Comparison of ENCODE assay signal across 8 cellular contexts in genomic region chr4:37803348-37803973, GRCh38. TPM values are rescaled to one million over a fixed set of nuclear protein-coding genes. Genes with fewer than 3 reads are reported as not detected.
DNase-seq lines count a peak whose midpoint lies in the region; ATAC-seq, FAIRE-seq and TF ChIP-seq lines count a peak whose summit lies in the region.

No MANE protein-coding gene starts in this region.

- no peaks in the 10 kb centered on the region for H3K36me3 Mint-ChIP-seq in activated T-cell treated with anti-CD3 and anti-CD28 coated beads, Interleukin-2, amount 50 U/mL, for 24 hours (ENCODE audit: low read depth)

- H3K4me1 Mint-ChIP-seq in activated T-cell treated with anti-CD3 and anti-CD28 coated beads, Interleukin-2, amount 50 U/mL, for 24 hours (ENCODE audit: low read depth), result no peaks in the 10 kb centered on the region

- no peaks in the 10 kb centered on the region for H3K27me3 ChIP-seq in ascending aorta
- no peaks in the 10 kb centered on the region for H3K27me3 ChIP-seq in keratinocyte (ENCODE audit: control insufficient read depth, extremely low read depth, insufficient read depth, low read length)

- H3K36me3 ChIP-seq in ascending aorta (no peaks in the 10 kb centered on the region), keratinocyte (ENCODE audit: control insufficient read depth in 2 of 2, extremely low read depth in 1 of 2, insufficient read depth in 2 of 2, low read length in 2 of 2) (no peaks in the 10 kb centered on the region)

- no peaks in the 10 kb centered on the region for H3K27me3 Mint-ChIP-seq in activated T-cell treated with anti-CD3 and anti-CD28 coated beads, Interleukin-2, amount 50 U/mL, for 24 hours

- H3K9ac ChIP-seq in keratinocyte (ENCODE audit: control insufficient read depth, extremely low read depth, insufficient read depth, low read length), result no peak overlapping the region

- no peak overlapping the region for H3K27ac Mint-ChIP-seq in activated T-cell treated with anti-CD3 and anti-CD28 coated beads, Interleukin-2, amount 50 U/mL, for 24 hours

- H3K9me3 ChIP-seq in ascending aorta (no peaks in the 10 kb centered on the region), keratinocyte (ENCODE audit: control insufficient read depth, low read depth, low read length) (no peaks in the 10 kb centered on the region)

- no peaks in the 10 kb centered on the region for H3K9me1 ChIP-seq in keratinocyte (ENCODE audit: control insufficient read depth, extremely low read depth, insufficient read depth, low read length)

- no peaks in the 10 kb centered on the region for H4K20me1 ChIP-seq in keratinocyte (ENCODE audit: control insufficient read depth, extremely low read depth, insufficient read depth, low read length)

- no peak overlapping the region for H2AFZ ChIP-seq in keratinocyte (ENCODE audit: control insufficient read depth, low read length)

- dilution Hi-C loops in keratinocyte (cut with MboI; ENCODE audit: extremely low pct_ligation_motif_present, low sequenced_read_pairs), result no loop called here

- no peak overlapping the region for H3K4me2 ChIP-seq in keratinocyte (ENCODE audit: control insufficient read depth, extremely low read depth, insufficient read depth, low read depth, low read length)

- intact Hi-C loops in ascending aorta (cut with DNase I), result loop anchor here (2.0 to 5.0 kb wide), 3 partner anchors 89 to 231 kb away; partner anchors contain the start of gene TBC1D1

- peak; percentile 39 for DNase-seq in NCI-H510A treated with DMSO at 0.1 percent for 48 hours (lab: John Stamatoyannopoulos, UW)
- DNase-seq in NCI-H510A (lab: John Stamatoyannopoulos, UW), result no peak
- DNase-seq in NCI-H2081 (lab: John Stamatoyannopoulos, UW), result peak; percentile 42 to 70
- DNase-seq in ascending aorta (ENCODE audit: low spot score in 2 of 2), result no peak
- DNase-seq in keratinocyte (ENCODE audit: low read depth, low spot score), result no peak
- DNase-seq in activated CD8-positive, alpha-beta memory T cell treated with anti-CD3 and anti-CD28 coated beads, Interleukin-2, amount 50 U/mL, for 48 hours, result no peak
- DNase-seq in activated T-cell treated with anti-CD3 and anti-CD28 coated beads, Interleukin-2, amount 50 U/mL, for 24 hours, result no peak

- H3K27ac ChIP-seq in ascending aorta (no peak overlapping the region), keratinocyte (ENCODE audit: control insufficient read depth, insufficient read depth, low read length) (no peak overlapping the region)

- TF ChIP-seq CTCF in ascending aorta (IDR thresholded peaks at IDR 0.05) (peak; percentile 36 to 63 (median 46)), keratinocyte (optimal IDR thresholded peaks at IDR 0.05 in 1 of 3, IDR thresholded peaks at IDR 0.05 in 1 of 3, conservative IDR thresholded peaks at IDR 0.05 in 1 of 3; ENCODE audit: extremely low read depth in 1 of 3, insufficient read depth in 2 of 3, low read length in 3 of 3) (peak in 2 of 3 experiments; percentile 26 to 35)

- ATAC-seq in HG03139 (IDR thresholded peaks at IDR 0.05; ENCODE audit: unreplicated experiment), result no peak

- H3K9me3 Mint-ChIP-seq in activated T-cell treated with anti-CD3 and anti-CD28 coated beads, Interleukin-2, amount 50 U/mL, for 24 hours, result no peaks in the 10 kb centered on the region

- H3K4me1 ChIP-seq in ascending aorta, result no peaks in the 10 kb centered on the region
- no peaks in the 10 kb centered on the region for H3K4me1 ChIP-seq in keratinocyte (ENCODE audit: control insufficient read depth, extremely low read depth, insufficient read depth, low read length)

- no peak overlapping the region for H3K4me3 Mint-ChIP-seq in activated T-cell treated with anti-CD3 and anti-CD28 coated beads, Interleukin-2, amount 50 U/mL, for 24 hours

- no peak overlapping the region for H3K4me3 ChIP-seq in ascending aorta
- H3K4me3 ChIP-seq in keratinocyte (ENCODE audit: control insufficient read depth in 2 of 3, extremely low read depth in 1 of 3, insufficient read depth in 2 of 3, low read depth in 1 of 3, low read length in 3 of 3), result no peak overlapping the region

- no peaks in the 10 kb centered on the region for H3K79me2 ChIP-seq in keratinocyte (ENCODE audit: control insufficient read depth, insufficient read depth, low read length)

- FAIRE-seq in keratinocyte (lab: Jason Lieb, UNC), result no peak

RNA-seq across cellular contexts. Expression of gene PGM2, which starts 23.0 kb away (rescaled TPM):
- 7.1 TPM for total RNA-seq in ascending aorta
- polyA plus RNA-seq in keratinocyte, result 27.5 to 45.0 TPM (median 31.8 TPM) in 3 replicates
- polyA plus RNA-seq in keratinocyte (2011; ENCODE audit: low read depth), result 60.8 TPM
- 16.7 and 29.5 TPM in 2 replicates for polyA plus RNA-seq in keratinocyte (2011; cell fraction: cytosol; rRNA removed)
- 29.5 and 39.1 TPM in 2 replicates for polyA plus RNA-seq in keratinocyte (2011; cell fraction: nucleus; rRNA removed)
- polyA plus RNA-seq in keratinocyte (2012; ENCODE audit: low replicate concordance), result 29.4 and 51.5 TPM in 2 replicates
- polyA minus RNA-seq in keratinocyte, result 10.8 to 23.8 TPM (median 16.1 TPM) in 3 replicates
- polyA minus RNA-seq in keratinocyte (2011; cell fraction: cytosol; rRNA and poly(A)+ RNA removed), result 15.0 TPM
- 13.1 and 21.7 TPM in 2 replicates for polyA minus RNA-seq in keratinocyte (2011; cell fraction: nucleus; rRNA and poly(A)+ RNA removed)

Comparison
In these comparisons a context has a peak if more than half of its experiments do, and no peak if none do; other contexts are left out.
1. DNase-seq: peak in NCI-H510A treated with DMSO at 0.1 percent for 48 hours (single experiment) and NCI-H2081 (2 of 2); none in NCI-H510A (single experiment), ascending aorta (0 of 2), keratinocyte (single experiment), activated CD8-positive, alpha-beta memory T cell treated with anti-CD3 and anti-CD28 coated beads, Interleukin-2, amount 50 U/mL, for 48 hours (single experiment) and activated T-cell treated with anti-CD3 and anti-CD28 coated beads, Interleukin-2, amount 50 U/mL, for 24 hours (single experiment).